Comparison of ENCODE assay signal across 14 cellular contexts in the genomic region with DNA sequence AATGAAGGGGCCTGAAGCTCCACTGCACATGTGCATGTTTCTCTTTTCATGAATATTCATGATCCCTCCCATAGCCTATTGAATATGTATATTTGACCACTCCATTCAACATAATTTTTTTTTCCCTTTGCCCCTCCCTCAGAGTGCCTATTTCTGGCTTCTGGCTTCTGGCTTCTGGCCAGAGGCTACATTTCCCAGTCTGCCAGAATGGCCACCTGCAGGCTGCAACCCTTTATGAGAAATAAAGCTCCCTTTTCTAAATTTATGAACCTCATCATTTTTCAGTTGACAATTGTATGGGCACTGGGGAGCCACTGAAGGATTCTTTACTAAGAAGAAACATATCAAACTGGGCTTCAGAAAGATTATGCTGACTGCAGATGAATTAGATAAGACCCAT.
DNase-seq lines count a peak whose midpoint lies in the region; ATAC-seq and TF ChIP-seq lines count a peak whose summit lies in the region.
"Had no signal": no experiment of that assay in that cellular context is flagged by ENCODE, and none has a peak within 500 bp of the region (broad histone marks: within the 10 kb centered on the region; RNA-seq: fewer than 3 reads in every experiment).

No MANE protein-coding gene starts in this region.

- DNase-seq in NCI-H2081 (lab: John Stamatoyannopoulos, UW) (peak; percentile 29 to 59), NCI-H2081 treated with DMSO at 0.1 percent for 48 hours (lab: John Stamatoyannopoulos, UW) (no peak), NAMALWA (ENCODE audit: low spot score) (peak; percentile 5), dedifferentiated amniotic fluid mesenchymal stem cell (ENCODE audit: extremely low spot score) (peak; percentile 4), globus pallidus (ENCODE audit: low spot score) (no peak), occipital lobe (lab: John Stamatoyannopoulos, UW) (no peak), testis (no peak)
- no peak for DNase-seq in CD4-positive, alpha-beta T cell
- DNase-seq: DMS53, H9, NCI-H187, NCI-H774, Peyer's patch, SIG-M5 had no signal

- no peaks in the 10 kb centered on the region for H3K36me3 ChIP-seq in testis (ENCODE audit: low read depth, missing control alignments)
- H3K36me3 ChIP-seq: Peyer's patch had no signal

- TF ChIP-seq POLR2A in testis (IDR thresholded peaks at IDR 0.05): no peak

- peak overlapping the region; percentile 7 for H3K27ac Mint-ChIP-seq in CD4-positive, alpha-beta T cell
- H3K27ac Mint-ChIP-seq: H9 had no signal

- no peak overlapping the region for H3K4me3 Mint-ChIP-seq in CD4-positive, alpha-beta T cell
- H3K4me3 Mint-ChIP-seq: H9 had no signal

- no peaks in the 10 kb centered on the region for H3K9me3 ChIP-seq in CD4-positive, alpha-beta T cell (ENCODE audit: control insufficient read depth, low read length)
- H3K9me3 ChIP-seq in testis: no peaks in the 10 kb centered on the region
- H3K9me3 ChIP-seq: Peyer's patch had no signal

- no peaks in the 10 kb centered on the region for H3K27me3 Mint-ChIP-seq in CD4-positive, alpha-beta T cell

- H3K4me3 ChIP-seq in testis: no peak overlapping the region
- H3K4me3 ChIP-seq: Peyer's patch had no signal

- CTCF ChIA-PET in CD4-positive, alpha-beta T cell (lab: Charles Lee): no interaction called here

- H3K27ac ChIP-seq in CD4-positive, alpha-beta T cell (ENCODE audit: low read depth, low read length): no peak overlapping the region
- no peak overlapping the region for H3K27ac ChIP-seq in testis
- H3K27ac ChIP-seq: Peyer's patch had no signal

- H3K36me3 Mint-ChIP-seq in CD4-positive, alpha-beta T cell (ENCODE audit: low read depth): no peaks in the 10 kb centered on the region

- POLR2A ChIA-PET in CD4-positive, alpha-beta T cell (lab: Charles Lee): interaction anchor here (0.6 kb wide), 1 partner anchor 50 kb away, joined by 3 read pairs; no protein-coding TSS in a partner anchor

- H3K9me3 Mint-ChIP-seq in CD4-positive, alpha-beta T cell: no peaks in the 10 kb centered on the region

- ATAC-seq in CD4-positive, alpha-beta T cell (ENCODE audit: poor library complexity): no peak

- H3K4me1 Mint-ChIP-seq in CD4-positive, alpha-beta T cell (ENCODE audit: low read depth): peaks cover 38% of the 10 kb centered on the region

- TF ChIP-seq CTCF in CD4-positive, alpha-beta T cell (IDR thresholded peaks at IDR 0.05): no peak
- TF ChIP-seq CTCF in testis (IDR thresholded peaks at IDR 0.05): no peak

- peaks cover 9% of the 10 kb centered on the region for H3K4me1 ChIP-seq in testis
- H3K4me1 ChIP-seq: Peyer's patch had no signal

- no peaks in the 10 kb centered on the region for H3K27me3 ChIP-seq in CD4-positive, alpha-beta T cell (ENCODE audit: control insufficient read depth, insufficient read depth, low read length)
- H3K27me3 ChIP-seq in testis: no peaks in the 10 kb centered on the region
- H3K27me3 ChIP-seq: Peyer's patch had no signal

- intact Hi-C loops in CD4-positive, alpha-beta T cell (cut with DNase I, micrococcal nuclease): no loop called here
- intact Hi-C loops in testis (cut with DNase I; ENCODE audit: low total_unique reads): no loop called here

Comparison
In these comparisons a context has a peak if more than half of its experiments do, and no peak if none do; other contexts are left out.
1. DNase-seq: peak in NCI-H2081 (2 of 2), NAMALWA (single experiment) and dedifferentiated amniotic fluid mesenchymal stem cell (single experiment); none in NCI-H2081 treated with DMSO at 0.1 percent for 48 hours (single experiment), CD4-positive, alpha-beta T cell (0 of 10), globus pallidus (single experiment), occipital lobe (single experiment) and testis (single experiment).